ENCODE assay signal across 8 cellular contexts in genomic region chr9:113682297-113682771, GRCh38.
DNase-seq lines count a peak whose midpoint lies in the region; ATAC-seq and TF ChIP-seq lines count a peak whose summit lies in the region.

No MANE protein-coding gene starts in this region.

- no peaks in the 10 kb centered on the region for H4K20me1 ChIP-seq in GM23338 (replicated peaks; ENCODE audit: insufficient read depth)

- H3K27me3 ChIP-seq in GM23338 (ENCODE audit: insufficient read depth) (peaks cover 22% of the 10 kb centered on the region), uterus (no peaks in the 10 kb centered on the region)

- H3K36me3 Mint-ChIP-seq in GM23338 (ENCODE audit: low read depth): no peaks in the 10 kb centered on the region
- H3K36me3 Mint-ChIP-seq in neural crest cell (ENCODE audit: low read depth): no peaks in the 10 kb centered on the region

- H3K27me3 Mint-ChIP-seq in GM23338 (ENCODE audit: insufficient read depth, low read depth, poor library complexity) (peaks cover 16% of the 10 kb centered on the region), neural crest cell (ENCODE audit: low read depth) (peaks cover 68% of the 10 kb centered on the region)

- TF ChIP-seq POLR2A in uterus (IDR thresholded peaks at IDR 0.05): no peak

- 0 out of 2 replicates have a peak, but pooled peaks cover 3% of the 10 kb centered on the region for H3K9me2 ChIP-seq in GM23338 (ENCODE audit: insufficient read depth)

- no peak overlapping the region for H3K27ac Mint-ChIP-seq in GM23338
- H3K27ac Mint-ChIP-seq in neural crest cell (ENCODE audit: unreplicated experiment): no peak overlapping the region

- H3K4me1 Mint-ChIP-seq in GM23338: peaks cover 7% of the 10 kb centered on the region; the same call in 1 of the 3 replicates
- peaks cover 5% of the 10 kb centered on the region for H3K4me1 Mint-ChIP-seq in neural crest cell

- H3K36me3 ChIP-seq in GM23338 (ENCODE audit: insufficient read depth) (no peaks in the 10 kb centered on the region), uterus (no peaks in the 10 kb centered on the region)

- TF ChIP-seq CTCF in GM23338 (conservative IDR thresholded peaks at IDR 0.05; ENCODE audit: low read depth in 2 of 2) (peak; percentile 95 to 96), fibroblast of villous mesenchyme (IDR thresholded peaks at IDR 0.05; ENCODE audit: insufficient read depth, low read depth, low read length) (peak; percentile 96), neural crest cell (conservative IDR thresholded peaks at IDR 0.05) (peak; percentile 96), uterus (IDR thresholded peaks at IDR 0.05) (peak; percentile 64 to 78 (median 73))

- no peak overlapping the region for H3K4me2 ChIP-seq in GM23338

- DNase-seq in AML-193 (lab: John Stamatoyannopoulos, UW) (peak; percentile 21 to 27), GM23338 (ENCODE audit: low spot score) (peak; percentile 85), NCI-H748 treated with DMSO at 0.1 percent for 48 hours (lab: John Stamatoyannopoulos, UW) (peak; percentile 42), activated T-cell treated with anti-CD3 and anti-CD28 coated beads for 24 hours (ENCODE audit: low read depth) (peak; percentile 23), fibroblast of villous mesenchyme (ENCODE audit: low read depth) (peak; percentile 92), neural crest cell (ENCODE audit: low read depth, low spot score) (peak; percentile 83), uterus (peak; percentile 45 to 59)

- H3K4me3 Mint-ChIP-seq in GM23338: no peak overlapping the region
- H3K4me3 Mint-ChIP-seq in neural crest cell: no peak overlapping the region

- no peaks in the 10 kb centered on the region; the same call in 1 of the 2 replicates for H3K4me1 ChIP-seq in GM23338 (ENCODE audit: insufficient read depth)
- H3K4me1 ChIP-seq in uterus: peaks cover 0 to under 1% of the 10 kb centered on the region in 2 donors

- intact Hi-C loops in uterus (cut with DNase I; ENCODE audit: low total_unique reads): no loop called here

- ATAC-seq in GM23338 (peak; percentile 56), GM21717 (IDR thresholded peaks at IDR 0.05; ENCODE audit: unreplicated experiment) (no peak)

- H3K9me3 ChIP-seq in uterus: no peaks in the 10 kb centered on the region

- no peaks in the 10 kb centered on the region for H3F3A ChIP-seq in GM23338 (replicated peaks; ENCODE audit: low read depth)

- peak overlapping the region; percentile 85; the same call in 1 of the 2 replicates for H2AFZ ChIP-seq in GM23338

- H3K4me3 ChIP-seq in GM23338 (no peak overlapping the region), fibroblast of villous mesenchyme (ENCODE audit: low read depth, low read length) (no peak overlapping the region), uterus (no peak overlapping the region)

- H3K9me3 Mint-ChIP-seq in GM23338: no peaks in the 10 kb centered on the region; the same call in 2 of the 3 replicates
- H3K9me3 Mint-ChIP-seq in neural crest cell: no peaks in the 10 kb centered on the region

- H3K79me2 ChIP-seq in GM23338 (replicated peaks; ENCODE audit: insufficient read depth): no peaks in the 10 kb centered on the region

- H3K27ac ChIP-seq in GM23338 (ENCODE audit: low read depth) (no peak overlapping the region), uterus (no peak overlapping the region)

TF ChIP-seq in GM23338, 12 proteins besides CTCF, POLR2A, EP300 and RAD21:
- TF ChIP-seq STAT1 (IDR thresholded peaks at IDR 0.05; ENCODE audit: unreplicated experiment) (no peak), CREB1 (CRISPR knock-in tag; IDR thresholded peaks at IDR 0.05; ENCODE audit: low read depth) (0 out of 2 replicates have a peak, but pooled peaks have one; percentile 11), NANOG (IDR thresholded peaks at IDR 0.05; ENCODE audit: borderline replicate concordance) (no peak), ZNF331 (CRISPR knock-in tag; IDR thresholded peaks at IDR 0.05; ENCODE audit: low read depth) (no peak)

Comparison
In these comparisons a context has a peak if more than half of its experiments do, and no peak if none do; other contexts are left out.
1. DNase-seq: peak in every context shown above with its lines; median percentile 92 in fibroblast of villous mesenchyme; 85 in GM23338; 83 in neural crest cell; 52 in uterus; 42 in NCI-H748 treated with DMSO at 0.1 percent for 48 hours; 24 in AML-193; 23 in activated T-cell treated with anti-CD3 and anti-CD28 coated beads for 24 hours.